In genomic region chr22:46349681-46350080, GRCh38 we compare ENCODE assay signal across 17 cellular contexts. TPM values are rescaled to one million over a fixed set of nuclear protein-coding genes. Genes with fewer than 3 reads are reported as not detected.
DNase-seq lines count a peak whose midpoint lies in the region; FAIRE-seq and TF ChIP-seq lines count a peak whose summit lies in the region.
"Had no signal": no experiment of that assay in that cellular context is flagged by ENCODE, and none has a peak within 500 bp of the region (broad histone marks: within the 10 kb centered on the region; RNA-seq: fewer than 3 reads in every experiment).

No MANE protein-coding gene starts in this region.

- CTCF ChIA-PET in mammary epithelial cell (lab: Charles Lee; ENCODE audit: low non-redundant PET) = no interaction called here

- DNase-seq in mammary epithelial cell (no peak), breast epithelium (ENCODE audit: low spot score in 2 of 2) (no peak), astrocyte (ENCODE audit: low read depth) (peak; percentile 54), kidney (peak; percentile 6), spleen (peak; percentile 42), DMS53 (lab: John Stamatoyannopoulos, UW) (no peak), hypothalamus (lab: John Stamatoyannopoulos, UW) (no peak)
- DNase-seq in activated CD4-positive, alpha-beta T cell treated with anti-CD3 and anti-CD28 coated beads for 1 hour = no peak
- DNase-seq: AML-193, GDM1, H9, NCI-H1417 treated with DMSO at 0.1 percent for 48 hours, NCI-H1930, NCI-H345, NCI-H526 had no signal

- H3K36me3 Mint-ChIP-seq in astrocyte (ENCODE audit: low read depth, unreplicated experiment) = peaks cover 22% of the 10 kb centered on the region

- H3K4me3 ChIP-seq in mammary epithelial cell (replicated peaks in 1 of 3; ENCODE audit: insufficient read depth in 1 of 3, low read depth in 2 of 3, low read length in 3 of 3) (no peak overlapping the region), breast epithelium (no peak overlapping the region), astrocyte (ENCODE audit: insufficient read depth, low read depth, low read length) (no peak overlapping the region), kidney (ENCODE audit: low read length in 2 of 2) (no peak overlapping the region), spleen (no peak overlapping the region)

- peaks cover 10% of the 10 kb centered on the region for H3K79me2 ChIP-seq in mammary epithelial cell (ENCODE audit: insufficient read depth, low read length)
- H3K79me2 ChIP-seq in astrocyte (ENCODE audit: insufficient read depth, low read length) = peaks cover 12% of the 10 kb centered on the region

- H3K4me1 Mint-ChIP-seq in astrocyte (ENCODE audit: low read depth, unreplicated experiment) = no peaks in the 10 kb centered on the region
- H3K4me1 Mint-ChIP-seq: CD14-positive monocyte, H9 had no signal

- dilution Hi-C loops in mammary epithelial cell (cut with HindIII; ENCODE audit: low sequenced_read_pairs) = no loop called here

- WGBS in mammary epithelial cell (ENCODE audit: low coverage, missing lambda C conversion rate) = 61% methylated on average over 6 of the region's 6 CpGs
- 72 to 86% (median 78%) methylated on average over 6 of the region's 6 CpGs for WGBS in spleen, 5 donors

- H3K27ac ChIP-seq in mammary epithelial cell (ENCODE audit: insufficient read depth, low read depth, low read length) (no peak overlapping the region), breast epithelium (no peak overlapping the region), astrocyte (ENCODE audit: low read depth, low read length) (no peak overlapping the region), kidney (ENCODE audit: low read depth in 2 of 2, low read length in 2 of 2) (no peak overlapping the region), spleen (no peak overlapping the region)
- H3K27ac ChIP-seq: 22Rv1 had no signal

- H3K4me1 ChIP-seq in mammary epithelial cell (ENCODE audit: insufficient read depth, low read length) (peaks cover 14% of the 10 kb centered on the region), breast epithelium (no peaks in the 10 kb centered on the region), astrocyte (ENCODE audit: insufficient read depth, low read length) (peaks cover 19% of the 10 kb centered on the region), kidney (ENCODE audit: control insufficient read depth in 1 of 2, insufficient read depth in 1 of 2, low read depth in 1 of 2, low read length in 2 of 2) (no peaks in the 10 kb centered on the region), spleen (peaks cover 0 to 11% (median 0%) of the 10 kb centered on the region in 6 donors)

- H3K9me3 ChIP-seq in mammary epithelial cell (replicated peaks; ENCODE audit: insufficient read depth, low read length) = no peaks in the 10 kb centered on the region
- no peaks in the 10 kb centered on the region for H3K9me3 ChIP-seq in breast epithelium
- H3K9me3 ChIP-seq in astrocyte (ENCODE audit: insufficient read depth, low read depth, low read length) = no peaks in the 10 kb centered on the region
- H3K9me3 ChIP-seq in kidney (ENCODE audit: control insufficient read depth in 1 of 2, low read length in 2 of 2) = no peaks in the 10 kb centered on the region
- H3K9me3 ChIP-seq in spleen = no peaks in the 10 kb centered on the region

- BruUV-seq in mammary epithelial cell (replicated peaks; lab: Mats Ljungman, UMichigan) = TSS peak; percentile 5

- H3K27me3 Mint-ChIP-seq in astrocyte (ENCODE audit: low read depth, unreplicated experiment) = no peaks in the 10 kb centered on the region

- no peak overlapping the region for H3K27ac Mint-ChIP-seq in astrocyte (ENCODE audit: unreplicated experiment)
- H3K27ac Mint-ChIP-seq: H9 had no signal

- FAIRE-seq in astrocyte (lab: Jason Lieb, UNC) (no peak), kidney (lab: Jason Lieb, UNC) (peak; percentile 11)

- intact Hi-C loops in mammary epithelial cell (cut with micrococcal nuclease) = no loop called here
- intact Hi-C loops in breast epithelium (cut with DNase I; ENCODE audit: low total_unique reads) = loop anchor here (10.0 kb wide), 1 partner anchor 185 kb away; the partner anchor contains the start of gene CELSR1
- intact Hi-C loops in kidney (cut with DNase I) = no loop called here
- intact Hi-C loops in spleen (cut with DNase I; ENCODE audit: low total_unique reads) = no loop called here

- H3K9ac ChIP-seq in mammary epithelial cell (ENCODE audit: insufficient read depth, low read length) (no peak overlapping the region), astrocyte (ENCODE audit: low read length) (peak overlapping the region; percentile 2), kidney (ENCODE audit: low read length in 2 of 2) (no peak overlapping the region)

- H2AFZ ChIP-seq in mammary epithelial cell (ENCODE audit: low read depth, low read length) (no peak overlapping the region), astrocyte (ENCODE audit: low read depth, low read length) (no peak overlapping the region)

- no peak overlapping the region for H3K4me3 Mint-ChIP-seq in astrocyte (ENCODE audit: unreplicated experiment)
- H3K4me3 Mint-ChIP-seq: CD14-positive monocyte, H9 had no signal

- TF ChIP-seq POLR2A in breast epithelium (IDR thresholded peaks at IDR 0.05) = no peak
- TF ChIP-seq POLR2A in spleen (IDR thresholded peaks at IDR 0.05) = no peak

- TF ChIP-seq CTCF in mammary epithelial cell (conservative IDR thresholded peaks at IDR 0.05 in 1 of 2, IDR thresholded peaks at IDR 0.05 in 1 of 2; ENCODE audit: extremely low read depth in 1 of 2, insufficient read depth in 1 of 2, low read depth in 1 of 2, low read length in 2 of 2) = no peak
- no peak for TF ChIP-seq CTCF in breast epithelium (IDR thresholded peaks at IDR 0.05)
- no peak for TF ChIP-seq CTCF in astrocyte (IDR thresholded peaks at IDR 0.05; ENCODE audit: insufficient read depth, low read depth, low read length)
- no peak for TF ChIP-seq CTCF in kidney (IDR thresholded peaks at IDR 0.05; ENCODE audit: borderline replicate concordance, extremely low read depth, insufficient read depth)
- no peak for TF ChIP-seq CTCF in spleen (IDR thresholded peaks at IDR 0.05 in 8 of 11, conservative IDR thresholded peaks at IDR 0.05 in 3 of 11)

- H3K4me2 ChIP-seq in mammary epithelial cell (ENCODE audit: insufficient read depth, low read depth, low read length) (no peak overlapping the region), astrocyte (ENCODE audit: low read length) (peak overlapping the region; percentile 4)

- H3K36me3 ChIP-seq in mammary epithelial cell (ENCODE audit: insufficient read depth, low read length) (peaks cover 25% of the 10 kb centered on the region), breast epithelium (peaks cover 26% of the 10 kb centered on the region), astrocyte (ENCODE audit: insufficient read depth, low read length) (peaks cover 24% of the 10 kb centered on the region), kidney (ENCODE audit: control insufficient read depth in 1 of 2, insufficient read depth in 2 of 2, low read length in 2 of 2) (peaks cover 43 to 71% of the 10 kb centered on the region in 2 donors), spleen (peaks cover 13 to 100% (median 99%) of the 10 kb centered on the region in 6 donors)

- H3K27me3 ChIP-seq in mammary epithelial cell (ENCODE audit: insufficient read depth, low read length) = no peaks in the 10 kb centered on the region
- H3K27me3 ChIP-seq in breast epithelium = no peaks in the 10 kb centered on the region
- H3K27me3 ChIP-seq in astrocyte (ENCODE audit: insufficient read depth, low read length) = no peaks in the 10 kb centered on the region
- H3K27me3 ChIP-seq in spleen (replicated peaks in 1 of 7) = no peaks in the 10 kb centered on the region

- H4K20me1 ChIP-seq in mammary epithelial cell (ENCODE audit: insufficient read depth, low read length) (no peaks in the 10 kb centered on the region), astrocyte (ENCODE audit: insufficient read depth, low read length) (peaks cover 83% of the 10 kb centered on the region)

- no peaks in the 10 kb centered on the region for H3K9me3 Mint-ChIP-seq in astrocyte (ENCODE audit: unreplicated experiment)
- H3K9me3 Mint-ChIP-seq: CD14-positive monocyte, H9 had no signal

- in situ Hi-C loops in mammary epithelial cell (cut with MboI; ENCODE audit: low sequenced_read_pairs in 2 of 2) = loop anchor here in 1 of 2 donors (25.0 kb wide), 1 partner anchor 413 kb away; the partner anchor contains the start of gene TBC1D22A

RNA-seq across cellular contexts. Expression of gene TRMU, which starts 14.2 kb away (rescaled TPM):
- 10 to 100 TPM; 16.3 to 42.0 TPM for total RNA-seq in mammary epithelial cell
- 28.0 TPM for polyA plus RNA-seq in mammary epithelial cell
- polyA minus RNA-seq in mammary epithelial cell = 32.4 TPM
- total RNA-seq in breast epithelium = 10 to 100 TPM; 25.4 to 40.6 (median 37.6) TPM
- 29.6 and 33.4 TPM in 2 replicates for total RNA-seq in astrocyte
- 40.5 TPM for total RNA-seq in kidney
- polyA plus RNA-seq in kidney (ENCODE audit: insufficient read depth, low read depth, low replicate concordance) = 41.1 TPM
- total RNA-seq in spleen = 10 to 100 TPM; 43.1 to 59.6 (median 49.8) TPM
- 10 to 100 TPM; 23.7 to 32.4 (median 25.0) TPM for polyA plus RNA-seq in spleen

RNA-seq across cellular contexts. Expression of gene GTSE1, which starts 53.0 kb away (rescaled TPM):
- 10 to 100 TPM in 1 of 2 donors, under 1 TPM in 1; 0.67 to 22.3 TPM for total RNA-seq in mammary epithelial cell
- polyA plus RNA-seq in mammary epithelial cell = 16.0 TPM
- polyA minus RNA-seq in mammary epithelial cell = 14.0 TPM
- total RNA-seq in breast epithelium = under 1 TPM in 2 of 3 donors, not detected in 1; 0.29 to 0.48 TPM
- 2.4 and 4.1 TPM in 2 replicates for total RNA-seq in astrocyte
- 0.94 TPM for total RNA-seq in kidney
- 0.41 TPM for polyA plus RNA-seq in kidney (ENCODE audit: insufficient read depth, low read depth, low replicate concordance)
- 1 to 10 TPM; 1.3 to 5.2 (median 3.2) TPM for total RNA-seq in spleen
- 1 to 10 TPM; 1.3 to 4.9 (median 2.8) TPM for polyA plus RNA-seq in spleen
- polyA plus RNA-seq: CD14-positive monocyte had no signal

Comparison
In these comparisons a context has a peak if more than half of its experiments do, and no peak if none do; other contexts are left out.
1. DNase-seq: peak in astrocyte (single experiment), kidney (single experiment) and spleen (single experiment); none in mammary epithelial cell (single experiment), breast epithelium (0 of 2), DMS53 (single experiment), hypothalamus (0 of 51) and activated CD4-positive, alpha-beta T cell treated with anti-CD3 and anti-CD28 coated beads for 1 hour (single experiment).